Comparison of ENCODE assay signal across 6 cellular contexts in genomic region chr3:169811606-169812123, GRCh38. TPM values are rescaled to one million over a fixed set of nuclear protein-coding genes. Genes with fewer than 3 reads are reported as not detected.
DNase-seq lines count a peak whose midpoint lies in the region; ATAC-seq and TF ChIP-seq lines count a peak whose summit lies in the region.

No MANE protein-coding gene starts in this region.

- peak in 7 of 8 donors; percentile 15 to 52 (median 38) for ATAC-seq in heart right ventricle
- no peak for ATAC-seq in GM21515 (IDR thresholded peaks at IDR 0.05; ENCODE audit: unreplicated experiment)

- DNase-seq in SHP77 (lab: John Stamatoyannopoulos, UW) (peak; percentile 41 to 52), SHP77 treated with DMSO at 0.1 percent for 48 hours (lab: John Stamatoyannopoulos, UW) (no peak), SK-N-SH (no peak), heart right ventricle (no peak)

- H3K9me2 ChIP-seq in SK-N-SH, result no peaks in the 10 kb centered on the region

- no peaks in the 10 kb centered on the region for H3F3A ChIP-seq in SK-N-SH (replicated peaks; ENCODE audit: insufficient read depth)

- H3K9ac ChIP-seq in SK-N-SH, result peak overlapping the region; percentile 73
- peak overlapping the region; percentile 73 to 75 for H3K9ac ChIP-seq in stomach smooth muscle (ENCODE audit: low read length in 2 of 2)

- H3K27ac ChIP-seq in SK-N-SH (ENCODE audit: low read depth in 2 of 2, low read length in 1 of 2), result peak overlapping the region; percentile 54 to 91
- H3K27ac ChIP-seq in heart right ventricle, result peak overlapping the region; percentile 7 to 86 (median 74)
- peak overlapping the region; percentile 59 for H3K27ac ChIP-seq in stomach smooth muscle (ENCODE audit: low read length)

- H3K4me3 ChIP-seq in SK-N-SH (ENCODE audit: low read depth in 2 of 2, low read length in 1 of 2) (peak overlapping the region; percentile 55 to 71), heart right ventricle (peak overlapping the region; percentile 33 to 77 (median 63)), stomach smooth muscle (ENCODE audit: low read length in 2 of 2) (peak overlapping the region; percentile 76)

- H3K27me3 ChIP-seq in SK-N-SH (ENCODE audit: insufficient read depth), result no peaks in the 10 kb centered on the region
- H3K27me3 ChIP-seq in heart right ventricle, result no peaks in the 10 kb centered on the region
- H3K27me3 ChIP-seq in stomach smooth muscle (ENCODE audit: control insufficient read depth in 1 of 2, insufficient read depth in 2 of 2, low read length in 2 of 2), result no peaks in the 10 kb centered on the region

- peaks cover 0 to 11% of the 10 kb centered on the region in 2 experiments; a peak in 2 of 4 replicates for H3K4me1 ChIP-seq in SK-N-SH (ENCODE audit: control insufficient read depth in 1 of 2, insufficient read depth in 2 of 2, low read depth in 1 of 2, low read length in 1 of 2)
- H3K4me1 ChIP-seq in heart right ventricle, result peaks cover 0 to 29% (median 12%) of the 10 kb centered on the region in 9 donors
- H3K4me1 ChIP-seq in stomach smooth muscle (ENCODE audit: control insufficient read depth, insufficient read depth, low read length), result peaks cover 17% of the 10 kb centered on the region

- peak overlapping the region; percentile 99 for H2AFZ ChIP-seq in SK-N-SH (ENCODE audit: low read depth)

- WGBS in SK-N-SH (ENCODE audit: low lambda C conversion rate), result 20% methylated on average over 11 of the region's 15 CpGs
- WGBS in heart right ventricle, 2 donors, result 5 to 7% methylated on average over 15 of the region's 15 CpGs

- TF ChIP-seq CTCF in SK-N-SH (IDR thresholded peaks at IDR 0.05), result no peak
- TF ChIP-seq CTCF in heart right ventricle (IDR thresholded peaks at IDR 0.05), result no peak

- peak overlapping the region; percentile 89 for H3K4me2 ChIP-seq in SK-N-SH

- CTCF ChIA-PET in SK-N-SH (lab: Yijun Ruan, JAX), result no interaction called here

- no peaks in the 10 kb centered on the region for H3K79me2 ChIP-seq in SK-N-SH (ENCODE audit: insufficient read depth)

- POLR2A ChIA-PET in SK-N-SH (lab: Yijun Ruan, JAX), result interaction anchor here (0.8 to 2.3 kb wide), 5 partner anchors 11 to 155 kb away, joined by 3 to 13 read pairs (median 6); partner anchors contain the start of genes ACTRT3, SEC62 and TERC

- TF ChIP-seq RAD21 in SK-N-SH (IDR thresholded peaks at IDR 0.05; ENCODE audit: low read length), result no peak

- H3K9me3 ChIP-seq in SK-N-SH (0 out of 2 replicates have a peak, but pooled peaks cover 11% of the 10 kb centered on the region), heart right ventricle (peaks cover 0 to 17% (median 4%) of the 10 kb centered on the region in 11 donors), stomach smooth muscle (ENCODE audit: control insufficient read depth in 2 of 2, low read length in 2 of 2) (no peaks in the 10 kb centered on the region)

- no peak for TF ChIP-seq EP300 in SK-N-SH (IDR thresholded peaks at IDR 0.05; ENCODE audit: borderline replicate concordance in 1 of 2, low read depth in 1 of 2, low read length in 1 of 2)

- intact Hi-C loops in heart right ventricle (cut with DNase I), result no loop called here

- H3K36me3 ChIP-seq in SK-N-SH (replicated peaks in 1 of 2; ENCODE audit: control insufficient read depth in 1 of 2, insufficient read depth in 2 of 2, low read length in 1 of 2) (peaks cover 0 to under 1% of the 10 kb centered on the region in 2 experiments), heart right ventricle (peaks cover 0 to 7% (median 0%) of the 10 kb centered on the region in 9 donors), stomach smooth muscle (ENCODE audit: control insufficient read depth in 2 of 2, insufficient read depth in 2 of 2, low read length in 2 of 2) (no peaks in the 10 kb centered on the region)

- H4K20me1 ChIP-seq in SK-N-SH (ENCODE audit: insufficient read depth), result no peaks in the 10 kb centered on the region

TF ChIP-seq in SK-N-SH, 30 proteins besides CTCF, POLR2A, EP300 and RAD21:
- TF ChIP-seq JUND (IDR thresholded peaks at IDR 0.05) (0 out of 2 replicates have a peak, but pooled peaks have one; percentile 17), YY1 (IDR thresholded peaks at IDR 0.05; ENCODE audit: low read depth) (0 out of 2 replicates have a peak, but pooled peaks have one; percentile 16), POLR2AphosphoS5 (IDR thresholded peaks at IDR 0.05; ENCODE audit: low read depth, low read length) (0 out of 2 replicates have a peak, but pooled peaks have one; percentile 12), FOXM1 (IDR thresholded peaks at IDR 0.05; ENCODE audit: low read depth) (peak; percentile 66; the same call in 1 of the 2 replicates), MAX (IDR thresholded peaks at IDR 0.05; ENCODE audit: low read depth) (0 out of 2 replicates have a peak, but pooled peaks have one; percentile 12), FOSL2 (IDR thresholded peaks at IDR 0.05; ENCODE audit: borderline replicate concordance, low read depth) (no peak; the same call in 1 of the 2 replicates)

RNA-seq across cellular contexts. Expression of gene LRRIQ4, which starts 1.0 kb away (rescaled TPM):
- polyA plus RNA-seq in SK-N-SH (2012; rRNA removed) (not detected in 2 replicates), heart right ventricle (not detected)
- polyA plus RNA-seq in SK-N-SH (2012; cell fraction: cytosol; rRNA removed), result 0.01 and 0.03 TPM in 2 replicates
- 0.04 and 0.06 TPM in 2 replicates for polyA plus RNA-seq in SK-N-SH (2012; cell fraction: nucleus; rRNA removed)
- under 1 TPM in 2 of 10 donors, not detected in 8; 0.14 to 0.24 TPM for total RNA-seq in heart right ventricle

RNA-seq across cellular contexts. Expression of gene LRRC34, which starts 1.0 kb away (rescaled TPM):
- 1.6 and 2.6 TPM in 2 replicates for polyA plus RNA-seq in SK-N-SH (2012; rRNA removed)
- 2.2 and 2.3 TPM in 2 replicates for polyA plus RNA-seq in SK-N-SH (2012; cell fraction: cytosol; rRNA removed)
- polyA plus RNA-seq in SK-N-SH (2012; cell fraction: nucleus; rRNA removed), result 1.4 and 2.9 TPM in 2 replicates
- 1 to 10 TPM in 8 of 10 donors, under 1 TPM in 2; 0.66 to 3.1 (median 1.6) TPM for total RNA-seq in heart right ventricle
- 1 to 10 TPM in 1 of 2 donors, under 1 TPM in 1; 0.80 to 4.4 TPM for polyA plus RNA-seq in heart right ventricle

RNA-seq across cellular contexts. Expression of gene MYNN, which starts 38.5 kb away (rescaled TPM):
- polyA plus RNA-seq in SK-N-SH (2012; rRNA removed) (9.7 and 11.2 TPM in 2 replicates), heart right ventricle (1 to 10 TPM; 5.9 to 6.7 TPM)
- polyA plus RNA-seq in SK-N-SH (2012; cell fraction: cytosol; rRNA removed), result 9.8 and 10.5 TPM in 2 replicates
- polyA plus RNA-seq in SK-N-SH (2012; cell fraction: nucleus; rRNA removed), result 10.8 and 21.0 TPM in 2 replicates
- 10 to 100 TPM; 10.1 to 13.6 (median 12.0) TPM for total RNA-seq in heart right ventricle

RNA-seq across cellular contexts. Expression of gene ACTRT3, which starts 42.3 kb away (rescaled TPM):
- polyA plus RNA-seq in SK-N-SH (2012; rRNA removed) (1.2 and 1.6 TPM in 2 replicates), heart right ventricle (under 1 TPM; 0.15 to 0.52 TPM)
- polyA plus RNA-seq in SK-N-SH (2012; cell fraction: cytosol; rRNA removed), result 1.5 and 1.8 TPM in 2 replicates
- polyA plus RNA-seq in SK-N-SH (2012; cell fraction: nucleus; rRNA removed), result 0.60 and 0.67 TPM in 2 replicates
- 1 to 10 TPM in 1 of 10 donors, under 1 TPM in 9; 0.30 to 1.1 (median 0.50) TPM for total RNA-seq in heart right ventricle

RNA-seq across cellular contexts. Expression of gene TERC, which starts 46.8 kb away (rescaled TPM):
- 0.32 and 0.64 TPM in 2 replicates for polyA plus RNA-seq in SK-N-SH (2012; rRNA removed)
- polyA plus RNA-seq in SK-N-SH (2012; cell fraction: cytosol; rRNA removed), result 0.12 TPM in 1 of 2 replicates, not detected in the other
- polyA plus RNA-seq in SK-N-SH (2012; cell fraction: nucleus; rRNA removed), result 1.1 and 1.2 TPM in 2 replicates
- total RNA-seq in heart right ventricle, result 1 to 10 TPM in 6 of 10 donors, under 1 TPM in 1, not detected in 3; 0.81 to 5.1 (median 2.8) TPM
- under 1 TPM in 1 of 2 donors, not detected in 1; 0.20 TPM for polyA plus RNA-seq in heart right ventricle

Comparison
In these comparisons a context has a peak if more than half of its experiments do, and no peak if none do; other contexts are left out.
1. DNase-seq: peak in SHP77 (2 of 2); none in SHP77 treated with DMSO at 0.1 percent for 48 hours (single experiment), SK-N-SH (single experiment) and heart right ventricle (0 of 2).
2. Peak in every context shown above with its lines, with median percentiles within 50 percentile points of each other: H3K27ac ChIP-seq and H3K4me3 ChIP-seq.